ENCODE assay signal across 2 cellular contexts in genomic region chr14:73474952-73475351, GRCh38.
A peak's percentile ranks its signal among the peaks of the same experiment; 100 is the strongest.
TF ChIP-seq lines count a peak whose summit lies in the region.

No MANE protein-coding gene starts in this region.

TF ChIP-seq in GM23338, 12 proteins besides CTCF, POLR2A, EP300 and RAD21:
- no peak for TF ChIP-seq NANOG (IDR thresholded peaks at IDR 0.05; ENCODE audit: borderline replicate concordance)

TF ChIP-seq in K562, 482 proteins besides CTCF, POLR2A, EP300 and RAD21:
- TF ChIP-seq ZNF436 (CRISPR knock-in tag; IDR thresholded peaks at IDR 0.05) (no peak), PRDM10 (IDR thresholded peaks at IDR 0.05; ENCODE audit: partially characterized antibody) (peak; percentile 52), MBD2 (IDR thresholded peaks at IDR 0.05; ENCODE audit: borderline replicate concordance, low read depth) (no peak)
